Comparison of ENCODE assay signal across 1 cellular context in the genomic region with DNA sequence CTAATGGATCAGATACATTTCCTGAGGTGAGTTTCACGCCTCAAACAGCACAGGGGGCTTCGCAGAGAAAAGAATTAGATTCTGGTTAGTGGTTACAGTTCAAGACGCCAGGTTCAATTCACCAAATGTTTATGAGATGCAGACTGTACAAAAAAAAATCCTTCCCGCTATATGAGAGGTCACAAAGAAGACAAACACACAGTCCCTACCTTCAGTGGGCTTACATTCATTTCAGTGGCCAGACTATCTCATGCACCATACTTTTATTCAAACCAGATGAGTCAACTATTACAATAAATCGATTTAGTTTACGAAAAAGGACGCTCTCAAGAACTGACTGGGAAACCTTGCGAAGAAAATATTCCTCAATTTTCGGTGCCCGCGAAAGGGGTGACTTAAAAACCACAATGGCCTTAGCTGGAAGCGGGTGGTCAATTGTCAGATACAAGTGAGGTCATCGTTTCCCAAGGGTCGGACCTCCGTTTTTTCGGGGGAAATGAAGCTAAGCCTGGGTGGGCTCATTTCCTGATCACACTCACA.
TF ChIP-seq lines count a peak whose summit lies in the region.

No MANE protein-coding gene starts in this region.

TF ChIP-seq in HepG2, 621 proteins besides CTCF, POLR2A, EP300 and RAD21:
- no peak for TF ChIP-seq TBP (CRISPR knock-in tag; IDR thresholded peaks at IDR 0.05)
- TF ChIP-seq, protein P1, sequence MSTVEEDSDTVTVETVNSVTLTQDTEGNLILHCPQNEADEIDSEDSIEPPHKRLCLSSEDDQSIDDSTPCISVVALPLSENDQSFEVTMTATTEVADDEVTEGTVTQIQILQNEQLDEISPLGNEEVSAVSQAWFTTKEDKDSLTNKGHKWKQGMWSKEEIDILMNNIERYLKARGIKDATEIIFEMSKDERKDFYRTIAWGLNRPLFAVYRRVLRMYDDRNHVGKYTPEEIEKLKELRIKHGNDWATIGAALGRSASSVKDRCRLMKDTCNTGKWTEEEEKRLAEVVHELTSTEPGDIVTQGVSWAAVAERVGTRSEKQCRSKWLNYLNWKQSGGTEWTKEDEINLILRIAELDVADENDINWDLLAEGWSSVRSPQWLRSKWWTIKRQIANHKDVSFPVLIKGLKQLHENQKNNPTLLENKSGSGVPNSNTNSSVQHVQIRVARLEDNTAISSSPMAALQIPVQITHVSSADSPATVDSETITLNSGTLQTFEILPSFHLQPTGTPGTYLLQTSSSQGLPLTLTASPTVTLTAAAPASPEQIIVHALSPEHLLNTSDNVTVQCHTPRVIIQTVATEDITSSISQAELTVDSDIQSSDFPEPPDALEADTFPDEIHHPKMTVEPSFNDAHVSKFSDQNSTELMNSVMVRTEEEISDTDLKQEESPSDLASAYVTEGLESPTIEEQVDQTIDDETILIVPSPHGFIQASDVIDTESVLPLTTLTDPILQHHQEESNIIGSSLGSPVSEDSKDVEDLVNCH (CRISPR knock-in tag; IDR thresholded peaks at IDR 0.05): 0 out of 2 replicates have a peak, but pooled peaks have one; percentile 15
- no peak for TF ChIP-seq ZNF709 (CRISPR knock-in tag; IDR thresholded peaks at IDR 0.05)
- TF ChIP-seq ZFP62 (CRISPR knock-in tag; IDR thresholded peaks at IDR 0.05): no peak
- TF ChIP-seq TBX2 (CRISPR knock-in tag; IDR thresholded peaks at IDR 0.05; ENCODE audit: borderline replicate concordance): no peak
- TF ChIP-seq PITX1 (CRISPR knock-in tag; IDR thresholded peaks at IDR 0.05): no peak
